ENCODE assay signal across 9 cellular contexts in genomic region chr1:94299627-94300552, GRCh38.
A peak's percentile ranks its signal among the peaks of the same experiment; 100 is the strongest.
DNase-seq lines count a peak whose midpoint lies in the region; ATAC-seq, FAIRE-seq and TF ChIP-seq lines count a peak whose summit lies in the region.
"Had no signal": no experiment of that assay in that cellular context is flagged by ENCODE, and none has a peak within 500 bp of the region (broad histone marks: within the 10 kb centered on the region; RNA-seq: fewer than 3 reads in every experiment).

No MANE protein-coding gene starts in this region.

- H3K27me3 Mint-ChIP-seq in natural killer cell (ENCODE audit: low read depth in 2 of 2): peaks cover 0 to 6% of the 10 kb centered on the region in 2 donors

- intact Hi-C loops in natural killer cell (cut with micrococcal nuclease): no loop called here

- ATAC-seq in thoracic aorta (ENCODE audit: insufficient number of reproducible peaks, low FRiP score, low read depth) (peak; percentile 33), GM21723 (IDR thresholded peaks at IDR 0.05; ENCODE audit: unreplicated experiment) (no peak), GM18870 (IDR thresholded peaks at IDR 0.05; ENCODE audit: unreplicated experiment) (no peak), natural killer cell (no peak)

- H3K4me1 Mint-ChIP-seq in natural killer cell: no peaks in the 10 kb centered on the region

- H3K9me3 Mint-ChIP-seq in natural killer cell: no peaks in the 10 kb centered on the region
- H3K9me3 Mint-ChIP-seq: T-helper 2 cell treated with Interferon-gamma antibody and Interleukin-4, amounts not matched to agents 5 μg/mL and 100 μg/mL, for 36 hours had no signal

- no peaks in the 10 kb centered on the region for H3K36me3 Mint-ChIP-seq in natural killer cell

- peak; percentile 32 for DNase-seq in HTR-8/SVneo (ENCODE audit: insufficient read length, low spot score)
- peak; percentile 63 for DNase-seq in brain microvascular endothelial cell
- peak; percentile 87 for DNase-seq in iris pigment epithelial cell (ENCODE audit: low read depth)
- no peak for DNase-seq in thoracic aorta (ENCODE audit: low spot score)
- no peak for DNase-seq in NCI-H128 (lab: John Stamatoyannopoulos, UW; ENCODE audit: unreplicated experiment)
- DNase-seq in natural killer cell: no peak

- FAIRE-seq in HTR-8/SVneo (lab: Jason Lieb, UNC): no peak

- H3K4me1 ChIP-seq in thoracic aorta (ENCODE audit: control insufficient read depth in 1 of 2, low read depth in 2 of 2): peaks cover 16 to 30% of the 10 kb centered on the region in 2 donors

- H3K27ac Mint-ChIP-seq in natural killer cell: no peak overlapping the region
- H3K27ac Mint-ChIP-seq: T-helper 2 cell treated with Interferon-gamma antibody and Interleukin-4, amounts not matched to agents 5 μg/mL and 100 μg/mL, for 36 hours had no signal

- in situ Hi-C loops in brain microvascular endothelial cell (cut with HindIII; ENCODE audit: low pct_ligation_motif_present, low sequenced_read_pairs): no loop called here

- TF ChIP-seq CTCF in brain microvascular endothelial cell (IDR thresholded peaks at IDR 0.05; ENCODE audit: low read depth, low read length, missing control alignments) (no peak), thoracic aorta (IDR thresholded peaks at IDR 0.05) (no peak), natural killer cell (IDR thresholded peaks at IDR 0.05) (no peak)

- no peaks in the 10 kb centered on the region for H3K27me3 ChIP-seq in brain microvascular endothelial cell (replicated peaks)
- H3K27me3 ChIP-seq in thoracic aorta (replicated peaks; ENCODE audit: insufficient read depth): no peaks in the 10 kb centered on the region

- H3K4me3 Mint-ChIP-seq in natural killer cell: no peak overlapping the region
- H3K4me3 Mint-ChIP-seq: T-helper 2 cell treated with Interferon-gamma antibody and Interleukin-4, amounts not matched to agents 5 μg/mL and 100 μg/mL, for 36 hours had no signal

- H3K27ac ChIP-seq in brain microvascular endothelial cell (peak overlapping the region; percentile 37), thoracic aorta (peak overlapping the region; percentile 15 to 25)

- H3K9me3 ChIP-seq in thoracic aorta: no peaks in the 10 kb centered on the region

- no peak overlapping the region for H3K4me3 ChIP-seq in brain microvascular endothelial cell (ENCODE audit: low read depth, low read length)
- H3K4me3 ChIP-seq in thoracic aorta: no peak overlapping the region

- H3K36me3 ChIP-seq in brain microvascular endothelial cell (replicated peaks) (no peaks in the 10 kb centered on the region), thoracic aorta (no peaks in the 10 kb centered on the region)

Comparison
In these comparisons a context has a peak if more than half of its experiments do, and no peak if none do; other contexts are left out.
1. DNase-seq: peak in HTR-8/SVneo (single experiment), brain microvascular endothelial cell (single experiment) and iris pigment epithelial cell (single experiment); none in thoracic aorta (single experiment), NCI-H128 (single experiment) and natural killer cell (single experiment).